In the genomic region with DNA sequence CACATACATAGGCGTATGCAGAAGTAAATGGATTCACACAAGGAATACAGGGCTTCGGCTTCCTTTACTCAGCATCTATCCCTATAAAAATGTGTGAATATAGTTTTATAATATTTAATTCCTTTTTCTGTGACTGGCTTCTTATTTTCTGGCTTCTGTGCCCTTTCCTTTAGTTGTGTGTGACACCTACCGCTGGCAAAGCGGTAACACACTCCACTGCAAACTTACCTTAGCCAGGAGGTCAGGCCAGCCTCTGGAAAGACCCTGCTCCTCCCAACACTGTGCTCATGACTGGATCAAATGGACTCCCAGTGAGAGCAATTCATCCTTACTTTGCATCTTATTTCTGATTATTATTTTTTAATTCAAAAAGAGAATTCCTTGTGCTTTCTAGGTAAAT, we compare ENCODE assay signal across 14 cellular contexts.
DNase-seq lines count a peak whose midpoint lies in the region; ATAC-seq and TF ChIP-seq lines count a peak whose summit lies in the region.
"Had no signal": no experiment of that assay in that cellular context is flagged by ENCODE, and none has a peak within 500 bp of the region (broad histone marks: within the 10 kb centered on the region; RNA-seq: fewer than 3 reads in every experiment).

No MANE protein-coding gene starts in this region.

- WGBS in psoas muscle, 3 donors = 81 to 89% (median 87%) methylated on average over 4 of the region's 4 CpGs

- no peaks in the 10 kb centered on the region for H3K27me3 ChIP-seq in ascending aorta
- no peaks in the 10 kb centered on the region for H3K27me3 ChIP-seq in psoas muscle (ENCODE audit: insufficient read depth in 3 of 3, low read length in 2 of 3)

- TF ChIP-seq CTCF in AG09309 (IDR thresholded peaks at IDR 0.05; ENCODE audit: control insufficient read depth, insufficient read depth, low read depth, low read length, missing control alignments) (peak; percentile 41), ascending aorta (IDR thresholded peaks at IDR 0.05) (peak in 1 of 3 experiments; percentile 39), glutamatergic neuron (IDR thresholded peaks at IDR 0.05; ENCODE audit: partially characterized antibody, unreplicated experiment) (no peak), psoas muscle (IDR thresholded peaks at IDR 0.05) (no peak)

- DNase-seq in AG09309 (ENCODE audit: low read depth) (no peak), ascending aorta (ENCODE audit: low spot score in 2 of 2) (no peak), glutamatergic neuron (no peak), psoas muscle (no peak), NCI-H748 (lab: John Stamatoyannopoulos, UW; ENCODE audit: unreplicated experiment) (no peak), NCI-H128 (lab: John Stamatoyannopoulos, UW; ENCODE audit: unreplicated experiment) (no peak), glomerular visceral epithelial cell (ENCODE audit: extremely low spot score) (no peak)
- no peak for DNase-seq in activated T-cell treated with anti-CD3 and anti-CD28 coated beads, Interleukin-2, amount 50 U/mL, for 72 hours
- DNase-seq: GF-D8, NCI-H1694 treated with DMSO at 0.1 percent for 48 hours, PC-9, T1000 had no signal

- peaks cover 17% of the 10 kb centered on the region for H3K27me3 Mint-ChIP-seq in glutamatergic neuron (ENCODE audit: unreplicated experiment)
- peaks cover 31% of the 10 kb centered on the region for H3K27me3 Mint-ChIP-seq in activated T-cell treated with anti-CD3 and anti-CD28 coated beads, Interleukin-2, amount 50 U/mL, for 72 hours (ENCODE audit: low read depth)
- H3K27me3 Mint-ChIP-seq: B cell, memory B cell had no signal

- H3K27ac ChIP-seq in ascending aorta (peak overlapping the region; percentile 13 to 43), psoas muscle (no peak overlapping the region)
- H3K27ac ChIP-seq: PC-9 had no signal

- intact Hi-C loops in ascending aorta (cut with DNase I) (no loop called here), psoas muscle (cut with DNase I) (loop anchor here in 1 of 2 donors (2.0 kb wide), 1 partner anchor 15 kb away; no protein-coding TSS in a partner anchor)

- H3K4me3 ChIP-seq in AG09309 (ENCODE audit: control insufficient read depth, low read depth, low read length) (no peak overlapping the region), ascending aorta (peak overlapping the region in 1 of 2 donors; percentile 56), psoas muscle (peak overlapping the region; percentile 29)
- H3K4me3 ChIP-seq: PC-9 had no signal

- peak overlapping the region; percentile 84 for H3K4me3 Mint-ChIP-seq in glutamatergic neuron (ENCODE audit: unreplicated experiment)
- no peak overlapping the region for H3K4me3 Mint-ChIP-seq in activated T-cell treated with anti-CD3 and anti-CD28 coated beads, Interleukin-2, amount 50 U/mL, for 72 hours
- H3K4me3 Mint-ChIP-seq: B cell, memory B cell had no signal

- H3K27ac Mint-ChIP-seq in glutamatergic neuron (ENCODE audit: unreplicated experiment) = peak overlapping the region; percentile 99
- H3K27ac Mint-ChIP-seq in activated T-cell treated with anti-CD3 and anti-CD28 coated beads, Interleukin-2, amount 50 U/mL, for 72 hours = no peak overlapping the region
- H3K27ac Mint-ChIP-seq: B cell, memory B cell had no signal

- peaks cover 0 to 3% of the 10 kb centered on the region in 2 donors for H3K4me1 ChIP-seq in ascending aorta
- H3K4me1 ChIP-seq in psoas muscle = no peaks in the 10 kb centered on the region

- peaks cover 18% of the 10 kb centered on the region for H3K9me3 Mint-ChIP-seq in glutamatergic neuron (ENCODE audit: unreplicated experiment)
- H3K9me3 Mint-ChIP-seq in activated T-cell treated with anti-CD3 and anti-CD28 coated beads, Interleukin-2, amount 50 U/mL, for 72 hours = no peaks in the 10 kb centered on the region
- H3K9me3 Mint-ChIP-seq: memory B cell had no signal

- no peaks in the 10 kb centered on the region for H3K9me3 ChIP-seq in ascending aorta
- H3K9me3 ChIP-seq in psoas muscle = no peaks in the 10 kb centered on the region

- H3K4me1 Mint-ChIP-seq in glutamatergic neuron (ENCODE audit: low read depth, unreplicated experiment) = peaks cover 63% of the 10 kb centered on the region
- H3K4me1 Mint-ChIP-seq in activated T-cell treated with anti-CD3 and anti-CD28 coated beads, Interleukin-2, amount 50 U/mL, for 72 hours (ENCODE audit: low read depth) = no peaks in the 10 kb centered on the region
- H3K4me1 Mint-ChIP-seq: B cell, memory B cell had no signal

- no peak for ATAC-seq in psoas muscle
- ATAC-seq in activated T-cell treated with anti-CD3 and anti-CD28 coated beads, Interleukin-2, amount 50 U/mL, for 72 hours (replicated peaks in 1 of 2) = no peak

- H3K36me3 ChIP-seq in ascending aorta (no peaks in the 10 kb centered on the region), psoas muscle (ENCODE audit: insufficient read depth in 1 of 2, low read depth in 1 of 2) (peaks cover 3 to 44% of the 10 kb centered on the region in 2 donors)

- no peaks in the 10 kb centered on the region for H3K36me3 Mint-ChIP-seq in glutamatergic neuron (ENCODE audit: unreplicated experiment)
- no peaks in the 10 kb centered on the region for H3K36me3 Mint-ChIP-seq in activated T-cell treated with anti-CD3 and anti-CD28 coated beads, Interleukin-2, amount 50 U/mL, for 72 hours (ENCODE audit: insufficient read depth in 2 of 2)
- H3K36me3 Mint-ChIP-seq: memory B cell had no signal
